In genomic region chr10:60913091-60913490, GRCh38 we compare ENCODE assay signal across 15 cellular contexts. TPM values are rescaled to one million over a fixed set of nuclear protein-coding genes. Genes with fewer than 3 reads are reported as not detected.
"Had no signal": no experiment of that assay in that cellular context is flagged by ENCODE, and none has a peak within 500 bp of the region (broad histone marks: within the 10 kb centered on the region; RNA-seq: fewer than 3 reads in every experiment).

No MANE protein-coding gene starts in this region.

- H3K27ac Mint-ChIP-seq: activated CD4-positive, alpha-beta memory T cell treated with anti-CD3 and anti-CD28 coated beads for 36 hours; activated naive CD8-positive, alpha-beta T cell treated with anti-CD3 and anti-CD28 coated beads for 36 hours; T-helper 17 cell had no signal

- H3K4me3 Mint-ChIP-seq: activated CD4-positive, alpha-beta memory T cell treated with anti-CD3 and anti-CD28 coated beads for 36 hours; activated naive CD8-positive, alpha-beta T cell treated with anti-CD3 and anti-CD28 coated beads for 36 hours; T-helper 17 cell had no signal

- H3K36me3 Mint-ChIP-seq: activated CD4-positive, alpha-beta memory T cell treated with anti-CD3 and anti-CD28 coated beads for 36 hours; activated naive CD8-positive, alpha-beta T cell treated with anti-CD3 and anti-CD28 coated beads for 36 hours had no signal

- DNase-seq: activated CD4-positive, alpha-beta memory T cell treated with anti-CD3 and anti-CD28 coated beads for 36 hours; activated CD4-positive, alpha-beta T cell treated with anti-CD3 and anti-CD28 coated beads for 48 hours; activated naive CD4-positive, alpha-beta T cell treated with Interleukin-2 at 50 U/mL for 16 hours; activated naive CD8-positive, alpha-beta T cell treated with anti-CD3 and anti-CD28 coated beads for 36 hours; activated T-cell treated with anti-CD3 and anti-CD28 coated beads, Interleukin-2, amount 50 U/mL, for 48 hours; effector CD4-positive, alpha-beta T cell; foreskin fibroblast; nucleus accumbens; posterior cingulate gyrus; stimulated activated CD4-positive, alpha-beta T cell treated with anti-CD3 and anti-CD28 coated beads, Interleukin-2, amount 100 ng/mL, for 48 hours; stimulated activated naive CD4-positive, alpha-beta T cell; T-helper 17 cell; thyroid gland; upper lobe of right lung had no signal

- H3K27ac ChIP-seq: thyroid gland, upper lobe of right lung had no signal

- FAIRE-seq: endometrium had no signal

- H3K9me3 Mint-ChIP-seq: activated CD4-positive, alpha-beta memory T cell treated with anti-CD3 and anti-CD28 coated beads for 36 hours; activated naive CD8-positive, alpha-beta T cell treated with anti-CD3 and anti-CD28 coated beads for 36 hours had no signal

RNA-seq across cellular contexts. Expression of gene RHOBTB1, which starts 30.9 kb away (rescaled TPM):
- total RNA-seq: activated CD4-positive, alpha-beta memory T cell treated with anti-CD3 and anti-CD28 coated beads for 36 hours had no signal
